ENCODE assay signal across 19 cellular contexts in genomic region chr10:20976891-20977684, GRCh38.
"Had no signal": no experiment of that assay in that cellular context is flagged by ENCODE, and none has a peak within 500 bp of the region (broad histone marks: within the 10 kb centered on the region; RNA-seq: fewer than 3 reads in every experiment).

No MANE protein-coding gene starts in this region.

- H3K4me3 Mint-ChIP-seq: activated CD4-positive, alpha-beta memory T cell treated with anti-CD3 and anti-CD28 coated beads, Interleukin-2, amount 10 ng/mL, durations not matched to agents 7 days and 5 days; activated CD4-positive, alpha-beta T cell treated with anti-CD3 and anti-CD28 coated beads for 36 hours; nephron progenitor cell; stimulated activated naive CD8-positive, alpha-beta T cell treated with anti-CD3 and anti-CD28 coated beads, Interleukin-15, amount 100 ng/mL, for 72 hours had no signal

- DNase-seq: activated CD4-positive, alpha-beta memory T cell treated with anti-CD3 and anti-CD28 coated beads, Interleukin-2, amount 10 ng/mL, durations not matched to agents 7 days and 5 days; activated CD4-positive, alpha-beta T cell treated with anti-CD3 and anti-CD28 coated beads for 36 hours; activated gamma-delta T cell; activated T-cell treated with anti-CD3 and anti-CD28 coated beads, Interleukin-2, amount 50 U/mL, for 48 hours; aorta; effector CD4-positive, alpha-beta T cell; gastrocnemius medialis; heart right ventricle; left ventricle myocardium superior; mesenchymal stem cell; nephron progenitor cell; retina; stimulated activated CD4-positive, alpha-beta T cell treated with anti-CD3 and anti-CD28 coated beads, Interleukin-15, amount 100 ng/mL, for 24 hours; stimulated activated CD4-positive, alpha-beta T cell treated with anti-CD3 and anti-CD28 coated beads, Interleukin-4, amount 100 ng/mL, for 4 hours; stimulated activated naive CD8-positive, alpha-beta T cell treated with anti-CD3 and anti-CD28 coated beads, Interleukin-15, amount 100 ng/mL, for 72 hours had no signal

- ATAC-seq: activated CD4-positive, alpha-beta T cell treated with anti-CD3 and anti-CD28 coated beads for 36 hours; gastrocnemius medialis; left ventricle myocardium superior; stimulated activated naive CD8-positive, alpha-beta T cell treated with anti-CD3 and anti-CD28 coated beads, Interleukin-15, amount 100 ng/mL, for 72 hours had no signal

- H3K27me3 ChIP-seq: gastrocnemius medialis, heart right ventricle had no signal

- H3K9me3 ChIP-seq: gastrocnemius medialis, thoracic aorta had no signal

- H3K27me3 Mint-ChIP-seq: activated CD4-positive, alpha-beta memory T cell treated with anti-CD3 and anti-CD28 coated beads, Interleukin-2, amount 10 ng/mL, durations not matched to agents 7 days and 5 days; stimulated activated naive CD8-positive, alpha-beta T cell treated with anti-CD3 and anti-CD28 coated beads, Interleukin-15, amount 100 ng/mL, for 72 hours had no signal

- H3K36me3 ChIP-seq: gastrocnemius medialis, heart right ventricle, thoracic aorta had no signal

- H2AFZ ChIP-seq: parathyroid adenoma had no signal

- H3K9me3 Mint-ChIP-seq: activated CD4-positive, alpha-beta memory T cell treated with anti-CD3 and anti-CD28 coated beads, Interleukin-2, amount 10 ng/mL, durations not matched to agents 7 days and 5 days; nephron progenitor cell had no signal

- H3K27ac Mint-ChIP-seq: activated CD4-positive, alpha-beta memory T cell treated with anti-CD3 and anti-CD28 coated beads, Interleukin-2, amount 10 ng/mL, durations not matched to agents 7 days and 5 days; activated CD4-positive, alpha-beta T cell treated with anti-CD3 and anti-CD28 coated beads for 36 hours; nephron progenitor cell; stimulated activated naive CD8-positive, alpha-beta T cell treated with anti-CD3 and anti-CD28 coated beads, Interleukin-15, amount 100 ng/mL, for 72 hours had no signal

- H3K4me1 Mint-ChIP-seq: activated CD4-positive, alpha-beta memory T cell treated with anti-CD3 and anti-CD28 coated beads, Interleukin-2, amount 10 ng/mL, durations not matched to agents 7 days and 5 days; activated CD4-positive, alpha-beta T cell treated with anti-CD3 and anti-CD28 coated beads for 36 hours; stimulated activated naive CD8-positive, alpha-beta T cell treated with anti-CD3 and anti-CD28 coated beads, Interleukin-15, amount 100 ng/mL, for 72 hours had no signal

- H3K27ac ChIP-seq: gastrocnemius medialis, heart right ventricle, parathyroid adenoma, thoracic aorta had no signal

- H3K4me1 ChIP-seq: gastrocnemius medialis had no signal

- FAIRE-seq: bronchial epithelial cell, keratinocyte had no signal

- H3K4me3 ChIP-seq: gastrocnemius medialis, heart right ventricle, thoracic aorta had no signal

- H3K9ac ChIP-seq: parathyroid adenoma had no signal
